Comparison of ENCODE assay signal across 8 cellular contexts in genomic region chr9:100066539-100066938, GRCh38. TPM values are rescaled to one million over a fixed set of nuclear protein-coding genes. Genes with fewer than 3 reads are reported as not detected.
DNase-seq lines count a peak whose midpoint lies in the region; ATAC-seq and TF ChIP-seq lines count a peak whose summit lies in the region.

No MANE protein-coding gene starts in this region.

- H3K9me3 Mint-ChIP-seq in CD8-positive, alpha-beta memory T cell = no peaks in the 10 kb centered on the region
- no peaks in the 10 kb centered on the region for H3K9me3 Mint-ChIP-seq in activated T-cell treated with anti-CD3 and anti-CD28 coated beads, Interleukin-2, amount 50 U/mL, for 72 hours

- no peaks in the 10 kb centered on the region for H3K4me1 ChIP-seq in CD8-positive, alpha-beta memory T cell (ENCODE audit: insufficient read depth, low read length)
- H3K4me1 ChIP-seq in thyroid gland = peaks cover 0 to 8% of the 10 kb centered on the region in 2 donors

- H3K4me3 Mint-ChIP-seq in CD8-positive, alpha-beta memory T cell = peak overlapping the region in 2 of 7 donors; percentile 15 to 30
- H3K4me3 Mint-ChIP-seq in activated T-cell treated with anti-CD3 and anti-CD28 coated beads, Interleukin-2, amount 50 U/mL, for 72 hours = no peak overlapping the region

- TF ChIP-seq POLR2A in thyroid gland (IDR thresholded peaks at IDR 0.05) = no peak

- CTCF ChIA-PET in CD8-positive, alpha-beta memory T cell (lab: Charles Lee) = no interaction called here

- no peak for TF ChIP-seq CTCF in thyroid gland (IDR thresholded peaks at IDR 0.05)

- POLR2A ChIA-PET in CD8-positive, alpha-beta memory T cell (lab: Charles Lee) = no interaction called here

- H3K27ac ChIP-seq in CD8-positive, alpha-beta memory T cell (ENCODE audit: low read depth, low read length) = no peak overlapping the region
- no peak overlapping the region for H3K27ac ChIP-seq in thyroid gland

- peaks cover 32 to 63% (median 48%) of the 10 kb centered on the region in 3 donors for H3K4me1 Mint-ChIP-seq in CD8-positive, alpha-beta memory T cell
- H3K4me1 Mint-ChIP-seq in activated T-cell treated with anti-CD3 and anti-CD28 coated beads, Interleukin-2, amount 50 U/mL, for 72 hours (ENCODE audit: low read depth) = peaks cover 11% of the 10 kb centered on the region

- peaks cover 0 to 6% (median 2%) of the 10 kb centered on the region in 3 donors for H3K36me3 Mint-ChIP-seq in CD8-positive, alpha-beta memory T cell
- H3K36me3 Mint-ChIP-seq in activated T-cell treated with anti-CD3 and anti-CD28 coated beads, Interleukin-2, amount 50 U/mL, for 72 hours (ENCODE audit: insufficient read depth in 2 of 2) = peaks cover 0 to 1% of the 10 kb centered on the region in 2 donors

- H3K4me3 ChIP-seq in CD8-positive, alpha-beta memory T cell (ENCODE audit: low read length) = no peak overlapping the region
- no peak overlapping the region for H3K4me3 ChIP-seq in thyroid gland (replicated peaks in 1 of 3)

- DNase-seq in CD8-positive, alpha-beta memory T cell = no peak
- peak; percentile 34 to 56 for DNase-seq in NCI-H187 (lab: John Stamatoyannopoulos, UW)
- DNase-seq in left cardiac atrium = peak; percentile 29
- DNase-seq in thyroid gland = no peak
- no peak for DNase-seq in activated T-cell treated with anti-CD3 and anti-CD28 coated beads, Interleukin-2, amount 50 U/mL, for 72 hours
- DNase-seq in NCI-H2196 treated with DMSO at 0.1 percent for 48 hours (lab: John Stamatoyannopoulos, UW; ENCODE audit: unreplicated experiment) = no peak

- H3K27me3 Mint-ChIP-seq in CD8-positive, alpha-beta memory T cell = no peaks in the 10 kb centered on the region
- H3K27me3 Mint-ChIP-seq in activated T-cell treated with anti-CD3 and anti-CD28 coated beads, Interleukin-2, amount 50 U/mL, for 72 hours (ENCODE audit: low read depth) = no peaks in the 10 kb centered on the region

- intact Hi-C loops in left cardiac atrium (cut with DNase I) (no loop called here), thyroid gland (cut with DNase I) (no loop called here)

- H3K27me3 ChIP-seq in CD8-positive, alpha-beta memory T cell (ENCODE audit: insufficient read depth, low read length, poor library complexity, severe bottlenecking) = no peaks in the 10 kb centered on the region
- H3K27me3 ChIP-seq in thyroid gland = no peaks in the 10 kb centered on the region

- H3K27ac Mint-ChIP-seq in CD8-positive, alpha-beta memory T cell = peak overlapping the region in 7 of 8 donors; percentile 5 to 75 (median 57)
- H3K27ac Mint-ChIP-seq in activated T-cell treated with anti-CD3 and anti-CD28 coated beads, Interleukin-2, amount 50 U/mL, for 72 hours = no peak overlapping the region

- H3K36me3 ChIP-seq in CD8-positive, alpha-beta memory T cell (ENCODE audit: insufficient read depth, low read length) = no peaks in the 10 kb centered on the region
- H3K36me3 ChIP-seq in thyroid gland = no peaks in the 10 kb centered on the region

- WGBS in thyroid gland, 2 donors = 55 to 67% methylated on average over 2 of the region's 2 CpGs

- peak; percentile 79 for ATAC-seq in GM21576 (IDR thresholded peaks at IDR 0.05; ENCODE audit: unreplicated experiment)
- peak; percentile 65 to 68 for ATAC-seq in left cardiac atrium
- no peak for ATAC-seq in activated T-cell treated with anti-CD3 and anti-CD28 coated beads, Interleukin-2, amount 50 U/mL, for 72 hours (replicated peaks in 1 of 2)
- ATAC-seq in HG02970 (IDR thresholded peaks at IDR 0.05; ENCODE audit: low FRiP score, unreplicated experiment) = no peak

- no peaks in the 10 kb centered on the region for H3K9me3 ChIP-seq in CD8-positive, alpha-beta memory T cell (ENCODE audit: low read length)
- no peaks in the 10 kb centered on the region for H3K9me3 ChIP-seq in thyroid gland

RNA-seq across cellular contexts. Expression of gene ERP44, which starts 32.3 kb away (rescaled TPM):
- total RNA-seq in CD8-positive, alpha-beta memory T cell = 10 to 100 TPM; 16.0 to 16.8 TPM
- 40.6 TPM for polyA plus RNA-seq in CD8-positive, alpha-beta memory T cell
- total RNA-seq in left cardiac atrium (10 to 100 TPM; 18.9 to 19.5 TPM), thyroid gland (10 to 100 TPM; 23.7 to 36.2 (median 29.0) TPM)
- 10 to 100 TPM; 11.5 to 13.2 TPM for total RNA-seq in activated T-cell treated with anti-CD3 and anti-CD28 coated beads, Interleukin-2, amount 50 U/mL, for 72 hours

RNA-seq across cellular contexts. Expression of gene INVS, which starts 32.5 kb away (rescaled TPM):
- total RNA-seq in CD8-positive, alpha-beta memory T cell = 10 to 100 TPM; 16.8 to 18.1 TPM
- polyA plus RNA-seq in CD8-positive, alpha-beta memory T cell = 9.4 TPM
- 1 to 10 TPM; 7.9 to 9.3 TPM for total RNA-seq in left cardiac atrium
- 10 to 100 TPM; 37.0 to 56.6 (median 45.6) TPM for total RNA-seq in thyroid gland
- total RNA-seq in activated T-cell treated with anti-CD3 and anti-CD28 coated beads, Interleukin-2, amount 50 U/mL, for 72 hours = 10 to 100 TPM; 12.2 to 15.5 TPM

Comparison
In these comparisons a context has a peak if more than half of its experiments do, and no peak if none do; other contexts are left out.
1. DNase-seq: peak in NCI-H187 (2 of 2) and left cardiac atrium (single experiment); none in CD8-positive, alpha-beta memory T cell (0 of 5), thyroid gland (0 of 2), activated T-cell treated with anti-CD3 and anti-CD28 coated beads, Interleukin-2, amount 50 U/mL, for 72 hours (0 of 2) and NCI-H2196 treated with DMSO at 0.1 percent for 48 hours (single experiment).
2. ATAC-seq: peak in GM21576 (single experiment) and left cardiac atrium (2 of 2); none in activated T-cell treated with anti-CD3 and anti-CD28 coated beads, Interleukin-2, amount 50 U/mL, for 72 hours (0 of 2) and HG02970 (single experiment).